Comparison of ENCODE assay signal across 13 cellular contexts in genomic region chr18:8329186-8329771, GRCh38.
DNase-seq lines count a peak whose midpoint lies in the region; ATAC-seq and TF ChIP-seq lines count a peak whose summit lies in the region.
"Had no signal": no experiment of that assay in that cellular context is flagged by ENCODE, and none has a peak within 500 bp of the region (broad histone marks: within the 10 kb centered on the region; RNA-seq: fewer than 3 reads in every experiment).

No MANE protein-coding gene starts in this region.

- no peaks in the 10 kb centered on the region for H3K79me2 ChIP-seq in mammary epithelial cell (ENCODE audit: insufficient read depth, low read length)

- H3K4me3 Mint-ChIP-seq in MCF 10A (ENCODE audit: unreplicated experiment), result no peak overlapping the region
- H3K4me3 Mint-ChIP-seq in stimulated activated memory B cell treated with anti-CD40 and anti-IgM and Interleukin-4, amounts not matched to agents 10 μg/mL and 1 μg/mL and 100 μg/mL, for 72 hours, result no peak overlapping the region
- no peak overlapping the region for H3K4me3 Mint-ChIP-seq in activated naive CD4-positive, alpha-beta T cell treated with anti-CD3 and anti-CD28 coated beads for 36 hours
- H3K4me3 Mint-ChIP-seq: activated CD4-positive, alpha-beta T cell treated with anti-CD3 and anti-CD28 coated beads, Interleukin-2, amount 10 ng/mL, durations not matched to agents 24 days and 14 days had no signal

- CTCF ChIA-PET in MCF 10A (lab: Yijun Ruan, JAX), result interaction anchor here (1.6 kb wide), 1 partner anchor 9 kb away, joined by 7 read pairs; no protein-coding TSS in a partner anchor
- CTCF ChIA-PET in mammary epithelial cell (lab: Charles Lee; ENCODE audit: low non-redundant PET), result no interaction called here
- CTCF ChIA-PET in activated naive CD4-positive, alpha-beta T cell treated with anti-CD3 and anti-CD28 coated beads for 36 hours (lab: Charles Lee), result no interaction called here

- no peaks in the 10 kb centered on the region for H3K27me3 ChIP-seq in mammary epithelial cell (ENCODE audit: insufficient read depth, low read length)
- H3K27me3 ChIP-seq: BE2C, testis had no signal

- no peaks in the 10 kb centered on the region for H3K4me1 Mint-ChIP-seq in MCF 10A (ENCODE audit: insufficient read depth, unreplicated experiment)
- no peaks in the 10 kb centered on the region for H3K4me1 Mint-ChIP-seq in stimulated activated memory B cell treated with anti-CD40 and anti-IgM and Interleukin-4, amounts not matched to agents 10 μg/mL and 1 μg/mL and 100 μg/mL, for 72 hours
- H3K4me1 Mint-ChIP-seq in activated naive CD4-positive, alpha-beta T cell treated with anti-CD3 and anti-CD28 coated beads for 36 hours (ENCODE audit: low read depth), result no peaks in the 10 kb centered on the region
- H3K4me1 Mint-ChIP-seq: activated CD4-positive, alpha-beta T cell treated with anti-CD3 and anti-CD28 coated beads, Interleukin-2, amount 10 ng/mL, durations not matched to agents 24 days and 14 days had no signal

- H3K27ac ChIP-seq in mammary epithelial cell (ENCODE audit: insufficient read depth, low read depth, low read length), result no peak overlapping the region
- H3K27ac ChIP-seq: lower lobe of right lung, testis had no signal

- no TSS peak for BruUV-seq in MCF 10A (replicated peaks; lab: Mats Ljungman, UMichigan)
- no TSS peak for BruUV-seq in mammary epithelial cell (replicated peaks; lab: Mats Ljungman, UMichigan)

- DNase-seq in MCF 10A (ENCODE audit: unreplicated experiment) (peak; percentile 39), mammary epithelial cell (no peak), NCI-H2196 (lab: John Stamatoyannopoulos, UW; ENCODE audit: unreplicated experiment) (peak; percentile 70), fibroblast of gingiva (ENCODE audit: low read depth) (peak; percentile 75)
- DNase-seq in activated naive CD4-positive, alpha-beta T cell treated with anti-CD3 and anti-CD28 coated beads for 36 hours, result no peak
- DNase-seq: activated CD4-positive, alpha-beta T cell treated with anti-CD3 and anti-CD28 coated beads, Interleukin-2, amount 10 ng/mL, durations not matched to agents 24 days and 14 days; BE2C; head of caudate nucleus; lower lobe of right lung; testis had no signal

- H3K4me1 ChIP-seq in mammary epithelial cell (ENCODE audit: insufficient read depth, low read length), result no peaks in the 10 kb centered on the region
- H3K4me1 ChIP-seq: BE2C, lower lobe of right lung, testis had no signal

- no peak overlapping the region for H3K9ac ChIP-seq in mammary epithelial cell (ENCODE audit: insufficient read depth, low read length)

- intact Hi-C loops in MCF 10A (cut with micrococcal nuclease) (no loop called here), mammary epithelial cell (cut with micrococcal nuclease) (no loop called here)
- intact Hi-C loops in activated naive CD4-positive, alpha-beta T cell treated with anti-CD3 and anti-CD28 coated beads for 36 hours (cut with micrococcal nuclease), result no loop called here

- H3K27ac Mint-ChIP-seq in MCF 10A (ENCODE audit: low read depth, unreplicated experiment), result no peak overlapping the region
- no peak overlapping the region for H3K27ac Mint-ChIP-seq in stimulated activated memory B cell treated with anti-CD40 and anti-IgM and Interleukin-4, amounts not matched to agents 10 μg/mL and 1 μg/mL and 100 μg/mL, for 72 hours
- H3K27ac Mint-ChIP-seq in activated naive CD4-positive, alpha-beta T cell treated with anti-CD3 and anti-CD28 coated beads for 36 hours, result no peak overlapping the region
- H3K27ac Mint-ChIP-seq: activated CD4-positive, alpha-beta T cell treated with anti-CD3 and anti-CD28 coated beads, Interleukin-2, amount 10 ng/mL, durations not matched to agents 24 days and 14 days had no signal

- peaks cover 25% of the 10 kb centered on the region for H3K36me3 Mint-ChIP-seq in MCF 10A (ENCODE audit: insufficient read depth, unreplicated experiment)
- H3K36me3 Mint-ChIP-seq in stimulated activated memory B cell treated with anti-CD40 and anti-IgM and Interleukin-4, amounts not matched to agents 10 μg/mL and 1 μg/mL and 100 μg/mL, for 72 hours, result no peaks in the 10 kb centered on the region
- no peaks in the 10 kb centered on the region for H3K36me3 Mint-ChIP-seq in activated naive CD4-positive, alpha-beta T cell treated with anti-CD3 and anti-CD28 coated beads for 36 hours (ENCODE audit: low read depth)

- H3K4me3 ChIP-seq in mammary epithelial cell (replicated peaks in 1 of 3; ENCODE audit: insufficient read depth in 1 of 3, low read depth in 2 of 3, low read length in 3 of 3), result no peak overlapping the region
- H3K4me3 ChIP-seq: lower lobe of right lung, testis had no signal

- no peak overlapping the region for H3K4me2 ChIP-seq in mammary epithelial cell (ENCODE audit: insufficient read depth, low read depth, low read length)

- no peaks in the 10 kb centered on the region for H3K27me3 Mint-ChIP-seq in MCF 10A (ENCODE audit: insufficient read depth, unreplicated experiment)
- H3K27me3 Mint-ChIP-seq in stimulated activated memory B cell treated with anti-CD40 and anti-IgM and Interleukin-4, amounts not matched to agents 10 μg/mL and 1 μg/mL and 100 μg/mL, for 72 hours, result no peaks in the 10 kb centered on the region
- H3K27me3 Mint-ChIP-seq in activated naive CD4-positive, alpha-beta T cell treated with anti-CD3 and anti-CD28 coated beads for 36 hours (ENCODE audit: low read depth), result no peaks in the 10 kb centered on the region
- H3K27me3 Mint-ChIP-seq: activated CD4-positive, alpha-beta T cell treated with anti-CD3 and anti-CD28 coated beads, Interleukin-2, amount 10 ng/mL, durations not matched to agents 24 days and 14 days had no signal

- dilution Hi-C loops in mammary epithelial cell (cut with HindIII; ENCODE audit: low sequenced_read_pairs), result no loop called here

- no peak for TF ChIP-seq CTCF in MCF 10A (IDR thresholded peaks at IDR 0.05; ENCODE audit: unreplicated experiment)
- no peak for TF ChIP-seq CTCF in mammary epithelial cell (conservative IDR thresholded peaks at IDR 0.05 in 1 of 2, IDR thresholded peaks at IDR 0.05 in 1 of 2; ENCODE audit: extremely low read depth in 1 of 2, insufficient read depth in 1 of 2, low read depth in 1 of 2, low read length in 2 of 2)

- H3K9me3 ChIP-seq in mammary epithelial cell (replicated peaks; ENCODE audit: insufficient read depth, low read length), result no peaks in the 10 kb centered on the region
- H3K9me3 ChIP-seq: BE2C, lower lobe of right lung, testis had no signal

- in situ Hi-C loops in mammary epithelial cell (cut with MboI; ENCODE audit: low sequenced_read_pairs in 2 of 2), result no loop called here

- 81% methylated on average over 5 of the region's 5 CpGs for WGBS in mammary epithelial cell (ENCODE audit: low coverage, missing lambda C conversion rate)

- H4K20me1 ChIP-seq in mammary epithelial cell (ENCODE audit: insufficient read depth, low read length), result no peaks in the 10 kb centered on the region

- H2AFZ ChIP-seq in mammary epithelial cell (ENCODE audit: low read depth, low read length), result no peak overlapping the region

- H3K36me3 ChIP-seq in mammary epithelial cell (ENCODE audit: insufficient read depth, low read length), result peaks cover 2% of the 10 kb centered on the region
- H3K36me3 ChIP-seq: BE2C, lower lobe of right lung had no signal

- ATAC-seq in stimulated activated memory B cell treated with anti-CD40 and anti-IgM and Interleukin-4, amounts not matched to agents 10 μg/mL and 1 μg/mL and 100 μg/mL, for 72 hours, result peak; percentile 28
- ATAC-seq in GM18870 (IDR thresholded peaks at IDR 0.05; ENCODE audit: unreplicated experiment) (no peak), HG03442 (IDR thresholded peaks at IDR 0.05; ENCODE audit: unreplicated experiment) (no peak)
- ATAC-seq: lower lobe of right lung had no signal

- POLR2A ChIA-PET in MCF 10A (lab: Yijun Ruan, JAX), result interaction anchor here (0.9 to 1.3 kb wide), 2 partner anchors 45 to 384 kb away, joined by 3 read pairs; no protein-coding TSS in a partner anchor

- peaks cover 6% of the 10 kb centered on the region for H3K9me3 Mint-ChIP-seq in MCF 10A (ENCODE audit: unreplicated experiment)
- H3K9me3 Mint-ChIP-seq in stimulated activated memory B cell treated with anti-CD40 and anti-IgM and Interleukin-4, amounts not matched to agents 10 μg/mL and 1 μg/mL and 100 μg/mL, for 72 hours, result no peaks in the 10 kb centered on the region
- H3K9me3 Mint-ChIP-seq in activated naive CD4-positive, alpha-beta T cell treated with anti-CD3 and anti-CD28 coated beads for 36 hours, result no peaks in the 10 kb centered on the region
- H3K9me3 Mint-ChIP-seq: activated CD4-positive, alpha-beta T cell treated with anti-CD3 and anti-CD28 coated beads, Interleukin-2, amount 10 ng/mL, durations not matched to agents 24 days and 14 days had no signal

Comparison
In these comparisons a context has a peak if more than half of its experiments do, and no peak if none do; other contexts are left out.
1. DNase-seq: peak in MCF 10A (single experiment), NCI-H2196 (single experiment) and fibroblast of gingiva (single experiment); none in mammary epithelial cell (single experiment) and activated naive CD4-positive, alpha-beta T cell treated with anti-CD3 and anti-CD28 coated beads for 36 hours (single experiment).